27 cellular contexts compared by ENCODE assay signal in the genomic region with DNA sequence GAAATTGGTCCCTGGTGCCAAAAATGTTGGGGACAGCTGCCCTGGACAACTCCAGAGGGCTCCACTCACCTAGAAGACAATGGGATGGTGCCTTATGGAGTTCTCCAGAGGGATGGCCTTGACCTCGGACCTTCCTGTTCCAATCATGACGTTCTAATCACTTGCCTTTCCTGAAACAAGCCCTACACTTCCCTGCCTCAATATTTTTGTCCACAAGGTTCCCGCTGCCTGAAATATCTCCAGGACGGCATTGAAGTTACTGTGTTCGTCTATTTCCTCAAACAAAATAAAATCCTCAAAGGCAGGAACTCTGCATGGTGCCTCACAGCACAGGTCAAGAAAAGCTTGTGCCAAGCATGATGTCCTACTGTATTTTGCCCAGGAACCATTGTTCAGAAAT.
"Had no signal": no experiment of that assay in that cellular context is flagged by ENCODE, and none has a peak within 500 bp of the region (broad histone marks: within the 10 kb centered on the region; RNA-seq: fewer than 3 reads in every experiment).

No MANE protein-coding gene starts in this region.

- FAIRE-seq: astrocyte had no signal

- H3K36me3 ChIP-seq: brain microvascular endothelial cell had no signal

- DNase-seq: activated CD4-positive, alpha-beta T cell treated with anti-CD3 and anti-CD28 coated beads, Interleukin-2, amount 10 ng/mL, durations not matched to agents 24 days and 14 days; activated CD4-positive, alpha-beta T cell treated with anti-CD3 and anti-CD28 coated beads, Interleukin-2, amount 50 U/mL, for 48 hours; activated CD4-positive, CD25-positive, alpha-beta regulatory T cell treated with anti-CD3 and anti-CD28 coated beads, Interleukin-2, amount 50 U/mL, for 72 hours; activated CD8-positive, alpha-beta memory T cell treated with anti-CD3 and anti-CD28 coated beads, Interleukin-2, amount 10 ng/mL, durations not matched to agents 7 days and 5 days; activated effector memory CD4-positive, alpha-beta T cell treated with Interleukin-2 at 50 U/mL for 16 hours; activated naive CD4-positive, alpha-beta T cell; activated T-cell treated with anti-CD3 and anti-CD28 coated beads, Interleukin-2, amount 50 U/mL, for 24 hours; amniotic stem cell; brain microvascular endothelial cell; IMR-90; Kasumi-1; KBM-7; NCI-H1105 treated with DMSO at 0.1 percent for 48 hours; NCI-H1436 treated with DMSO at 0.1 percent for 48 hours; NCI-H187; NCI-H2081; NCI-H510A treated with DMSO at 0.1 percent for 48 hours; NCI-H69; NK-92 treated with Interleukin-12 subunit alpha and Interleukin-12 subunit beta, amount 100 ng/mL, for 24 hours; OCI-M1; RPMI8226; SIG-M5; T-helper 17 cell; T-helper 9 cell had no signal

- ATAC-seq: activated CD8-positive, alpha-beta memory T cell treated with anti-CD3 and anti-CD28 coated beads, Interleukin-2, amount 10 ng/mL, durations not matched to agents 7 days and 5 days; Panc1; T-helper 17 cell; WTC11 had no signal

- H3K27ac ChIP-seq: brain microvascular endothelial cell had no signal

- H3K27me3 ChIP-seq: brain microvascular endothelial cell had no signal
